8 cellular contexts compared by ENCODE assay signal in genomic region chr17:40556884-40557414, GRCh38. TPM values are rescaled to one million over a fixed set of nuclear protein-coding genes. Genes with fewer than 3 reads are reported as not detected.
DNase-seq lines count a peak whose midpoint lies in the region; ATAC-seq and TF ChIP-seq lines count a peak whose summit lies in the region.

No MANE protein-coding gene starts in this region.

- H4K20me1 ChIP-seq in hepatocyte (ENCODE audit: insufficient read depth, poor library complexity, severe bottlenecking), result no peaks in the 10 kb centered on the region

- DNase-seq in NCI-H146 (lab: John Stamatoyannopoulos, UW) (peak; percentile 38), NCI-H146 treated with DMSO at 0.1 percent for 48 hours (lab: John Stamatoyannopoulos, UW; ENCODE audit: unreplicated experiment) (no peak), hepatocyte (ENCODE audit: low spot score) (no peak), glomerular visceral epithelial cell (ENCODE audit: extremely low spot score) (no peak), nucleus accumbens (lab: John Stamatoyannopoulos, UW) (no peak)
- peak; percentile 20 for DNase-seq in activated CD8-positive, alpha-beta T cell treated with anti-CD3 and anti-CD28 coated beads, Interleukin-2, amount 10 ng/mL, durations not matched to agents 7 days and 5 days
- DNase-seq in stimulated activated naive B cell treated with anti-CD40 and anti-IgM and Interleukin-4, amounts not matched to agents 10 μg/mL and 1 μg/mL and 100 μg/mL, for 72 hours, result no peak

- CTCF ChIA-PET in activated CD8-positive, alpha-beta T cell treated with anti-CD3 and anti-CD28 coated beads, Interleukin-2, amount 10 ng/mL, durations not matched to agents 7 days and 5 days (lab: Charles Lee), result interaction anchor here (0.7 to 21.1 kb wide), 6 partner anchors 15 to 202 kb away, joined by 3 to 618 read pairs (median 4); partner anchors contain the start of gene TOP2A

- 56% methylated on average over 16 of the region's 16 CpGs for WGBS in hepatocyte (ENCODE audit: low lambda C conversion rate, missing lambda C conversion rate)

- no peaks in the 10 kb centered on the region for H3K27me3 ChIP-seq in hepatocyte

- peak overlapping the region; percentile 93 for H3K27ac Mint-ChIP-seq in activated CD8-positive, alpha-beta T cell treated with anti-CD3 and anti-CD28 coated beads, Interleukin-2, amount 10 ng/mL, durations not matched to agents 7 days and 5 days
- peak overlapping the region; percentile 100 for H3K27ac Mint-ChIP-seq in stimulated activated naive B cell treated with anti-CD40 and anti-IgM and Interleukin-4, amounts not matched to agents 10 μg/mL and 1 μg/mL and 100 μg/mL, for 72 hours

- H2AFZ ChIP-seq in hepatocyte, result no peak overlapping the region

- no peaks in the 10 kb centered on the region for H3K36me3 ChIP-seq in hepatocyte (replicated peaks; ENCODE audit: insufficient read depth, low read depth)

- H3K4me1 ChIP-seq in hepatocyte (ENCODE audit: insufficient read depth), result peaks cover 40% of the 10 kb centered on the region

- TF ChIP-seq CTCF in hepatocyte (IDR thresholded peaks at IDR 0.05; ENCODE audit: poor library complexity), result no peak

- H3K79me2 ChIP-seq in hepatocyte, result no peaks in the 10 kb centered on the region

- peak overlapping the region; percentile 42 for H3K4me3 Mint-ChIP-seq in activated CD8-positive, alpha-beta T cell treated with anti-CD3 and anti-CD28 coated beads, Interleukin-2, amount 10 ng/mL, durations not matched to agents 7 days and 5 days
- H3K4me3 Mint-ChIP-seq in stimulated activated naive B cell treated with anti-CD40 and anti-IgM and Interleukin-4, amounts not matched to agents 10 μg/mL and 1 μg/mL and 100 μg/mL, for 72 hours, result peak overlapping the region; percentile 76 to 89

- H3K27ac ChIP-seq in hepatocyte, result peak overlapping the region; percentile 31

- no peaks in the 10 kb centered on the region for H3K27me3 Mint-ChIP-seq in activated CD8-positive, alpha-beta T cell treated with anti-CD3 and anti-CD28 coated beads, Interleukin-2, amount 10 ng/mL, durations not matched to agents 7 days and 5 days (ENCODE audit: low read depth)
- H3K27me3 Mint-ChIP-seq in stimulated activated naive B cell treated with anti-CD40 and anti-IgM and Interleukin-4, amounts not matched to agents 10 μg/mL and 1 μg/mL and 100 μg/mL, for 72 hours, result peaks cover 0 to 4% of the 10 kb centered on the region in 2 donors

- no peak for ATAC-seq in activated CD8-positive, alpha-beta T cell treated with anti-CD3 and anti-CD28 coated beads, Interleukin-2, amount 10 ng/mL, durations not matched to agents 7 days and 5 days
- no peak for ATAC-seq in stimulated activated naive B cell treated with anti-CD40 and anti-IgM and Interleukin-4, amounts not matched to agents 10 μg/mL and 1 μg/mL and 100 μg/mL, for 72 hours (replicated peaks)
- ATAC-seq in GM19463 (IDR thresholded peaks at IDR 0.05; ENCODE audit: unreplicated experiment), result no peak

- no peaks in the 10 kb centered on the region for H3K9me3 Mint-ChIP-seq in activated CD8-positive, alpha-beta T cell treated with anti-CD3 and anti-CD28 coated beads, Interleukin-2, amount 10 ng/mL, durations not matched to agents 7 days and 5 days (ENCODE audit: insufficient read depth)
- H3K9me3 Mint-ChIP-seq in stimulated activated naive B cell treated with anti-CD40 and anti-IgM and Interleukin-4, amounts not matched to agents 10 μg/mL and 1 μg/mL and 100 μg/mL, for 72 hours, result no peaks in the 10 kb centered on the region

- no peaks in the 10 kb centered on the region for H3K9me2 ChIP-seq in hepatocyte (replicated peaks; ENCODE audit: insufficient read depth)

- POLR2A ChIA-PET in activated CD8-positive, alpha-beta T cell treated with anti-CD3 and anti-CD28 coated beads, Interleukin-2, amount 10 ng/mL, durations not matched to agents 7 days and 5 days (lab: Charles Lee), result interaction anchor here (0.8 to 20.0 kb wide), 5 partner anchors 17 to 139 kb away, joined by 3 to 454 read pairs (median 6); partner anchors contain the start of gene TOP2A

- peaks cover 99% of the 10 kb centered on the region for H3K36me3 Mint-ChIP-seq in activated CD8-positive, alpha-beta T cell treated with anti-CD3 and anti-CD28 coated beads, Interleukin-2, amount 10 ng/mL, durations not matched to agents 7 days and 5 days (ENCODE audit: low read depth)
- H3K36me3 Mint-ChIP-seq in stimulated activated naive B cell treated with anti-CD40 and anti-IgM and Interleukin-4, amounts not matched to agents 10 μg/mL and 1 μg/mL and 100 μg/mL, for 72 hours, result peaks cover 79 to 94% of the 10 kb centered on the region in 2 donors

- H3K4me3 ChIP-seq in hepatocyte, result no peak overlapping the region

- no peaks in the 10 kb centered on the region for H3K9me3 ChIP-seq in hepatocyte (ENCODE audit: low read depth)

- peaks cover 95% of the 10 kb centered on the region for H3K4me1 Mint-ChIP-seq in activated CD8-positive, alpha-beta T cell treated with anti-CD3 and anti-CD28 coated beads, Interleukin-2, amount 10 ng/mL, durations not matched to agents 7 days and 5 days (ENCODE audit: low read depth)
- H3K4me1 Mint-ChIP-seq in stimulated activated naive B cell treated with anti-CD40 and anti-IgM and Interleukin-4, amounts not matched to agents 10 μg/mL and 1 μg/mL and 100 μg/mL, for 72 hours, result peaks cover 81 to 100% of the 10 kb centered on the region in 2 donors

- no peak overlapping the region for H3K4me2 ChIP-seq in hepatocyte

RNA-seq across cellular contexts. Expression of gene CCR7, which starts 8.3 kb away (rescaled TPM):
- 100 to 1,000 TPM; 171 to 173 TPM for total RNA-seq in activated CD8-positive, alpha-beta T cell treated with anti-CD3 and anti-CD28 coated beads, Interleukin-2, amount 10 ng/mL, durations not matched to agents 7 days and 5 days
- total RNA-seq in hepatocyte, result 0.16 and 2.8 TPM in 2 replicates
- polyA plus RNA-seq in hepatocyte, result 2.9 and 4.1 TPM in 2 replicates

RNA-seq across cellular contexts. Expression of gene TNS4, which starts 55.5 kb away (rescaled TPM):
- 1 to 10 TPM; 8.4 to 9.0 TPM for total RNA-seq in activated CD8-positive, alpha-beta T cell treated with anti-CD3 and anti-CD28 coated beads, Interleukin-2, amount 10 ng/mL, durations not matched to agents 7 days and 5 days
- total RNA-seq in hepatocyte, result not detected in 2 replicates
- polyA plus RNA-seq in hepatocyte, result 0.07 TPM in 2 replicates

Comparison
In these comparisons a context has a peak if more than half of its experiments do, and no peak if none do; other contexts are left out.
1. DNase-seq: peak in NCI-H146 (single experiment) and activated CD8-positive, alpha-beta T cell treated with anti-CD3 and anti-CD28 coated beads, Interleukin-2, amount 10 ng/mL, durations not matched to agents 7 days and 5 days (single experiment); none in NCI-H146 treated with DMSO at 0.1 percent for 48 hours (single experiment), hepatocyte (single experiment), stimulated activated naive B cell treated with anti-CD40 and anti-IgM and Interleukin-4, amounts not matched to agents 10 μg/mL and 1 μg/mL and 100 μg/mL, for 72 hours (single experiment), glomerular visceral epithelial cell (single experiment) and nucleus accumbens (0 of 56).
2. RNA of gene CCR7, which starts 8.3 kb away (total RNA-seq): 171 to 173 TPM in activated CD8-positive, alpha-beta T cell treated with anti-CD3 and anti-CD28 coated beads, Interleukin-2, amount 10 ng/mL, durations not matched to agents 7 days and 5 days; 0.16 to 2.8 TPM in hepatocyte; every median in the first group is over 10 times any median in the second.